ENCODE assay signal across 1 cellular context in genomic region chr1:100530901-100531487, GRCh38.
TF ChIP-seq lines count a peak whose summit lies in the region.

No MANE protein-coding gene starts in this region.

TF ChIP-seq in GM12878, 131 proteins besides CTCF, POLR2A, EP300 and RAD21 (continued from another document):
- TF ChIP-seq STAT3 (IDR thresholded peaks at IDR 0.05; ENCODE audit: low read depth, low read length) (no peak), RUNX3 (IDR thresholded peaks at IDR 0.05; ENCODE audit: low read length) (peak; percentile 69), NFXL1 (IDR thresholded peaks at IDR 0.05; ENCODE audit: borderline replicate concordance) (no peak), MXI1 (IDR thresholded peaks at IDR 0.05; ENCODE audit: low read depth, low read length) (no peak), SMC3 (IDR thresholded peaks at IDR 0.05; ENCODE audit: borderline replicate concordance, low read length) (no peak), ZNF687 (IDR thresholded peaks at IDR 0.05) (no peak), ATF2 (IDR thresholded peaks at IDR 0.05; ENCODE audit: low read length) (0 out of 2 replicates have a peak, but pooled peaks have one; percentile 31), CREB1 (IDR thresholded peaks at IDR 0.05; ENCODE audit: low read depth) (no peak), IKZF2 (IDR thresholded peaks at IDR 0.05) (peak; percentile 31 to 68; a peak in 3 of 4 replicates), IRF4 (IDR thresholded peaks at IDR 0.05; ENCODE audit: low read depth, low read length) (peak; percentile 72), ZBTB40 (IDR thresholded peaks at IDR 0.05; ENCODE audit: borderline replicate concordance) (no peak), HDGF (IDR thresholded peaks at IDR 0.05) (no peak), MTA2 (IDR thresholded peaks at IDR 0.05; ENCODE audit: low read depth) (no peak), TCF3 (IDR thresholded peaks at IDR 0.05; ENCODE audit: borderline replicate concordance, insufficient read depth, low read depth, low read length) (peak; percentile 41; the same call in 1 of the 2 replicates), ZNF217 (IDR thresholded peaks at IDR 0.05) (no peak), TCF12 (IDR thresholded peaks at IDR 0.05; ENCODE audit: low read depth, low read length) (peak; percentile 33; the same call in 1 of the 2 replicates), CEBPB (IDR thresholded peaks at IDR 0.05; ENCODE audit: borderline replicate concordance in 1 of 2, low read depth in 2 of 2, low read length in 2 of 2) (peak in 1 of 2 experiments; percentile 68; a peak in 2 of 4 replicates), BRCA1 (IDR thresholded peaks at IDR 0.05; ENCODE audit: low read depth, low read length) (no peak), YBX1 (IDR thresholded peaks at IDR 0.05) (no peak), JUNB (IDR thresholded peaks at IDR 0.05) (no peak), FOXM1 (IDR thresholded peaks at IDR 0.05; ENCODE audit: low read depth, low read length) (no peak), HSF1 (IDR thresholded peaks at IDR 0.05; ENCODE audit: low read depth, low read length) (no peak), ETV6 (conservative IDR thresholded peaks at IDR 0.05 in 1 of 2, IDR thresholded peaks at IDR 0.05 in 1 of 2; ENCODE audit: borderline replicate concordance in 1 of 2, low read depth in 1 of 2) (peak in 1 of 2 experiments; percentile 60; a peak in 1 of 4 replicates), BMI1 (IDR thresholded peaks at IDR 0.05; ENCODE audit: borderline replicate concordance) (no peak), FOS (IDR thresholded peaks at IDR 0.05; ENCODE audit: borderline replicate concordance, extremely low read depth, insufficient read length) (no peak), MEF2B (IDR thresholded peaks at IDR 0.05; ENCODE audit: partially characterized antibody, poor library complexity, severe bottlenecking) (no peak)
